ENCODE assay signal across 13 cellular contexts in the genomic region with DNA sequence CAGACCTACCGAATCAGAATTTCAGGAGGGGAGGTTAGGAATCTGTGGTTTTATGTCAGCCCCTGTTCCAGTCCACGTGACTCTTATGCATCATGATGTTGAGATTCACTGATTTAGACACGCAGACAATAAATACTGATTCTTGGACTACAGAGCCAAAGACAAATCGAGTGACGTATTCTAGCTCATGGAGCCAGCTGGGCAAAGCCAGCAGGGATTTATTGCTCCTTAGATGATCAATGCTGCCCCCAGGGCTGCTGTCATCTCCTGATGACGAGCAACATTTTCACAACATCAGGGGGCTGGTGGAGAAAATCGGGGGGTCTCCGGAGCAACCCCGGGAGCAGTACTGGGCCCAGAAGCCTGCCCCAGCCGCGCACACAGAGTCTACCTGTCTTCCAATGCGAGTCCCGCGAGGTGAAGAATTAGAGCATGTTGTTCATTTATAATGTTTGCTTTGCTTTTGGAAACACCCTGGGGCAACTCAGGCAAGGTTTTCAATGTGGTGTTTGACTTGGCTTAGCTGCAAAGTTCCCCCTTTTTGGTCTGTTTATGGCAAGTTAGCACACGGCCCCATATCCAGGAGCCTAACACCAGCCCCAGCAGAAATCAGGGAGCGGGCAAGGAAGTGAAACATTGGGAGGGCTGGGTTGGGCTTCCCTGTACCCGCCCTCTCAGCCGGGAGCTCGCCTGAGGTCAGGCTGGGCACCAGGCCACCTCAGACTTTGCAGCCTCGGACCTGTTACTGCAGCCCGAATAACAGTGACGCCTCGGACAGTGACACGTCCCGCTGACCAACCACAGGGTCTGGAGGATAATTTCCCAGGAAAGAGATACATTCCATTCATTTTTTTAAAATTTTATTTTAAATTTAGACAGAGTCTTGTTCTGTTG. TPM values are rescaled to one million over a fixed set of nuclear protein-coding genes. Genes with fewer than 3 reads are reported as not detected.
A peak's percentile ranks its signal among the peaks of the same experiment; 100 is the strongest.
DNase-seq lines count a peak whose midpoint lies in the region; ATAC-seq and TF ChIP-seq lines count a peak whose summit lies in the region.
"Had no signal": no experiment of that assay in that cellular context is flagged by ENCODE, and none has a peak within 500 bp of the region (broad histone marks: within the 10 kb centered on the region; RNA-seq: fewer than 3 reads in every experiment).

No MANE protein-coding gene starts in this region.

- H2AFZ ChIP-seq in trophoblast cell (ENCODE audit: insufficient read depth, low read length, poor library complexity): no peak overlapping the region

- H3K27me3 ChIP-seq in trophoblast cell (ENCODE audit: insufficient read depth, low read length): no peaks in the 10 kb centered on the region

- no peak overlapping the region for H4K12ac ChIP-seq in trophoblast cell (ENCODE audit: low read depth, low read length)

- no peaks in the 10 kb centered on the region for H3K79me1 ChIP-seq in trophoblast cell (ENCODE audit: low read length)

- peak overlapping the region; percentile 11 for H3K9ac ChIP-seq in trophoblast cell (ENCODE audit: low read length)

- DNase-seq in Daoy (ENCODE audit: low read depth): peak; percentile 50
- peak; percentile 53 for DNase-seq in RPMI7951 (ENCODE audit: low read depth)
- DNase-seq in fibroblast of pulmonary artery (ENCODE audit: low read depth): peak; percentile 45
- DNase-seq in trophoblast cell: peak in 1 of 2 donors; percentile 13
- DNase-seq in cerebellar nuclear complex (lab: John Stamatoyannopoulos, UW): no peak
- no peak for DNase-seq in mesenteric fat pad (ENCODE audit: low spot score)
- DNase-seq: Caco-2, kidney glomerular epithelial cell, NCI-H1092 treated with DMSO at 0.1 percent for 48 hours, T1000 had no signal

- H4K91ac ChIP-seq in trophoblast cell (ENCODE audit: low read depth, low read length): no peak overlapping the region

- no peak overlapping the region for H3K27ac ChIP-seq in trophoblast cell (ENCODE audit: low read depth, low read length)

- H2BK120ac ChIP-seq in trophoblast cell (ENCODE audit: insufficient read depth, low read length, poor library complexity): no peak overlapping the region

- ATAC-seq in GM18498 (IDR thresholded peaks at IDR 0.05; ENCODE audit: unreplicated experiment) (no peak), GM18505 (IDR thresholded peaks at IDR 0.05; ENCODE audit: unreplicated experiment) (no peak)

- TF ChIP-seq CTCF in fibroblast of pulmonary artery (IDR thresholded peaks at IDR 0.05; ENCODE audit: low read length, missing control alignments): no peak

- H3K14ac ChIP-seq in trophoblast cell (ENCODE audit: low read length): no peak overlapping the region

- no peak overlapping the region for H4K8ac ChIP-seq in trophoblast cell (ENCODE audit: low read depth, low read length)

- no peaks in the 10 kb centered on the region for H3K79me2 ChIP-seq in trophoblast cell (ENCODE audit: control insufficient read depth, insufficient read depth, low read length, poor library complexity)

- H3K36me3 ChIP-seq in trophoblast cell (ENCODE audit: control insufficient read depth in 1 of 2, insufficient read depth in 2 of 2, low read length in 2 of 2): no peaks in the 10 kb centered on the region

- no peak overlapping the region for H2BK5ac ChIP-seq in trophoblast cell (ENCODE audit: low read depth, low read length, poor library complexity)

- no peak overlapping the region for H3K4ac ChIP-seq in trophoblast cell (ENCODE audit: low read depth, low read length)

- H3K4me1 ChIP-seq in trophoblast cell (ENCODE audit: control insufficient read depth in 1 of 2, insufficient read depth in 2 of 2, low read length in 2 of 2): no peaks in the 10 kb centered on the region
- H3K4me1 ChIP-seq: Caco-2 had no signal

- no peak overlapping the region for H3K23ac ChIP-seq in trophoblast cell (ENCODE audit: low read length)

- WGBS in trophoblast cell (ENCODE audit: extremely low coverage, insufficient coverage, insufficient read length): no CpG with 5 or more reads among the region's 25 CpGs

- no peak overlapping the region for H3K4me2 ChIP-seq in trophoblast cell (ENCODE audit: low read length)

- no peak overlapping the region for H3K4me3 ChIP-seq in fibroblast of pulmonary artery (replicated peaks; ENCODE audit: low read depth, low read length)
- no peak overlapping the region for H3K4me3 ChIP-seq in trophoblast cell (ENCODE audit: low read depth, low read length)

- TF ChIP-seq POLR2A in GM18505 (IDR thresholded peaks at IDR 0.05; ENCODE audit: borderline replicate concordance, extremely low read depth, insufficient read depth, insufficient read length): no peak

- H3K18ac ChIP-seq in trophoblast cell (ENCODE audit: low read length): no peak overlapping the region

- no peak overlapping the region for H2AK5ac ChIP-seq in trophoblast cell (ENCODE audit: low read length)

- no peak overlapping the region for H2BK12ac ChIP-seq in trophoblast cell (ENCODE audit: low read length)

- H3K9me3 ChIP-seq in trophoblast cell (ENCODE audit: insufficient read depth, low read depth, low read length): no peaks in the 10 kb centered on the region
- H3K9me3 ChIP-seq: Caco-2 had no signal

RNA-seq across cellular contexts. Expression of a gene that starts 19.9 kb away (rescaled TPM):
- 0.33 and 1.3 TPM in 2 replicates for total RNA-seq in Daoy (2014; rRNA removed; shearing (Covaris generic))
- not detected in 2 replicates for total RNA-seq in RPMI7951 (2014; rRNA removed; shearing (Covaris generic))
- 0.06 and 0.10 TPM in 2 replicates for polyA plus RNA-seq in trophoblast cell (2013)
- total RNA-seq in mesenteric fat pad: not detected
- total RNA-seq: Caco-2, OCI-LY7 had no signal

Comparison
In these comparisons a context has a peak if more than half of its experiments do, and no peak if none do; other contexts are left out.
1. DNase-seq: peak in Daoy (single experiment), RPMI7951 (single experiment) and fibroblast of pulmonary artery (single experiment); none in cerebellar nuclear complex (0 of 2) and mesenteric fat pad (single experiment).